In genomic region chrX:13868481-13869040, GRCh38 we compare ENCODE assay signal across 29 cellular contexts. TPM values are rescaled to one million over a fixed set of nuclear protein-coding genes. Genes with fewer than 3 reads are reported as not detected.
DNase-seq lines count a peak whose midpoint lies in the region; ATAC-seq and TF ChIP-seq lines count a peak whose summit lies in the region.
"Had no signal": no experiment of that assay in that cellular context is flagged by ENCODE, and none has a peak within 500 bp of the region (broad histone marks: within the 10 kb centered on the region; RNA-seq: fewer than 3 reads in every experiment).

No MANE protein-coding gene starts in this region.

- peak overlapping the region; percentile 90 for H3K27ac ChIP-seq in ACC112 (ENCODE audit: low read depth, low read length)
- H3K27ac ChIP-seq in IMR-90 (ENCODE audit: insufficient read depth, low read length), result no peak overlapping the region
- no peak overlapping the region for H3K27ac ChIP-seq in CD8-positive, alpha-beta T cell (ENCODE audit: low read depth, low read length)
- H3K27ac ChIP-seq: BLaER1, heart left ventricle, right atrium auricular region, RWPE1, transverse colon had no signal

- no peak overlapping the region for H3K4me3 ChIP-seq in ACC112 (ENCODE audit: low read depth, low read length)
- H3K4me3 ChIP-seq in IMR-90 (ENCODE audit: insufficient read depth, low read depth, low read length), result no peak overlapping the region
- H3K4me3 ChIP-seq in cardiac fibroblast (replicated peaks in 1 of 2; ENCODE audit: low read depth in 2 of 2, low read length in 2 of 2), result no peak overlapping the region
- H3K4me3 ChIP-seq in foreskin fibroblast (ENCODE audit: low read depth in 1 of 2, low read length in 2 of 2), result no peak overlapping the region
- H3K4me3 ChIP-seq in CD8-positive, alpha-beta T cell (ENCODE audit: low read depth, low read length), result no peak overlapping the region
- H3K4me3 ChIP-seq: BLaER1, GM23338, heart left ventricle, right atrium auricular region, transverse colon had no signal

- peak; percentile 53; the same call in 1 of the 2 replicates for ATAC-seq in IMR-90 (ENCODE audit: low read depth)
- no peak for ATAC-seq in CD8-positive, alpha-beta T cell
- ATAC-seq: GM23338; heart left ventricle; HepG2; left lobe of liver; naive thymus-derived CD4-positive, alpha-beta T cell had no signal

- POLR2A ChIA-PET in IMR-90 (lab: Charles Lee; ENCODE audit: unreplicated experiment), result no interaction called here
- POLR2A ChIA-PET in CD8-positive, alpha-beta T cell (lab: Charles Lee), result no interaction called here

- H3K27me3 ChIP-seq in ACC112 (ENCODE audit: insufficient read depth, low read length) (no peaks in the 10 kb centered on the region), IMR-90 (ENCODE audit: control insufficient read depth, insufficient read depth, low read length) (peaks cover 8% of the 10 kb centered on the region)
- H3K27me3 ChIP-seq in CD8-positive, alpha-beta T cell (ENCODE audit: insufficient read depth, low read length), result no peaks in the 10 kb centered on the region
- H3K27me3 ChIP-seq: right atrium auricular region, transverse colon had no signal

- H4K20me1 ChIP-seq in IMR-90 (ENCODE audit: insufficient read depth, low read length), result no peaks in the 10 kb centered on the region

- intact Hi-C loops in IMR-90 (cut with micrococcal nuclease), result no loop called here
- intact Hi-C loops in CD8-positive, alpha-beta T cell (cut with DNase I, micrococcal nuclease), result no loop called here

- no peak overlapping the region for H3K4me2 ChIP-seq in IMR-90 (ENCODE audit: low read depth, low read length)
- H3K4me2 ChIP-seq: BLaER1, GM23338 had no signal

- no peaks in the 10 kb centered on the region for H3K79me1 ChIP-seq in IMR-90 (ENCODE audit: low read depth in 1 of 2, low read length in 2 of 2)

- no peak overlapping the region for H3K9ac ChIP-seq in IMR-90 (ENCODE audit: low read depth, low read length)
- H3K9ac ChIP-seq: BLaER1 had no signal

- H3K79me2 ChIP-seq in ACC112 (ENCODE audit: control insufficient read depth, insufficient read depth, low read length, unreplicated experiment), result no peaks in the 10 kb centered on the region

- in situ Hi-C loops in IMR-90 (cut with MboI; ENCODE audit: low sequenced_read_pairs), result no loop called here

- CTCF ChIA-PET in IMR-90 (lab: Yijun Ruan, JAX), result no interaction called here
- CTCF ChIA-PET in CD8-positive, alpha-beta T cell (lab: Charles Lee), result no interaction called here

- TF ChIP-seq POLR2A in IMR-90 (IDR thresholded peaks at IDR 0.05; ENCODE audit: low read depth, low read length), result no peak

- no peak overlapping the region for H2BK5ac ChIP-seq in IMR-90 (ENCODE audit: low read depth, low read length, poor library complexity, severe bottlenecking)

- no peak overlapping the region for H2BK120ac ChIP-seq in IMR-90 (ENCODE audit: low read depth, low read length)

- no CpG with 5 or more reads among the region's 1 CpG for whole genome bisulfite sequencing in IMR-90 (ENCODE audit: extremely low coverage in 2 of 2, insufficient read length in 1 of 2), 2 experiments

- no peaks in the 10 kb centered on the region for H3K4me1 Mint-ChIP-seq in CD8-positive, alpha-beta T cell (ENCODE audit: low read depth)
- H3K4me1 Mint-ChIP-seq: central memory CD8-positive, alpha-beta T cell had no signal

- H3K18ac ChIP-seq in IMR-90 (ENCODE audit: low read depth, low read length), result no peak overlapping the region; the same call in 1 of the 2 replicates

- H2AK5ac ChIP-seq in IMR-90 (ENCODE audit: low read depth, low read length), result no peak overlapping the region

- TF ChIP-seq RAD21 in IMR-90 (IDR thresholded peaks at IDR 0.05; ENCODE audit: low read length), result no peak

- no peak overlapping the region for H2BK20ac ChIP-seq in IMR-90 (ENCODE audit: low read depth, low read length)

- no peak overlapping the region for H3K27ac Mint-ChIP-seq in CD8-positive, alpha-beta T cell
- H3K27ac Mint-ChIP-seq: activated B cell treated with CpG ODN at 0.5 μM for 24 hours; activated CD4-positive, alpha-beta memory T cell treated with anti-CD3 and anti-CD28 coated beads for 36 hours; GM23338; naive thymus-derived CD4-positive, alpha-beta T cell; stimulated activated naive CD8-positive, alpha-beta T cell treated with anti-CD3 and anti-CD28 coated beads, Interleukin-15, Interleukin-2, amounts not matched to agents 100 ng/mL and 50 ng/mL, for 24 hours had no signal

- no peaks in the 10 kb centered on the region for H3K9me3 Mint-ChIP-seq in CD8-positive, alpha-beta T cell
- H3K9me3 Mint-ChIP-seq: activated B cell treated with CpG ODN at 0.5 μM for 24 hours; activated CD4-positive, alpha-beta memory T cell treated with anti-CD3 and anti-CD28 coated beads for 36 hours; central memory CD8-positive, alpha-beta T cell; GM23338; stimulated activated naive CD8-positive, alpha-beta T cell treated with anti-CD3 and anti-CD28 coated beads, Interleukin-15, Interleukin-2, amounts not matched to agents 100 ng/mL and 50 ng/mL, for 24 hours had no signal

- no peak overlapping the region for H4K5ac ChIP-seq in IMR-90 (ENCODE audit: low read depth, low read length)

- dilution Hi-C loops in IMR-90 (cut with HindIII; ENCODE audit: low sequenced_read_pairs, unreplicated experiment), result no loop called here

- no peak overlapping the region for H2BK15ac ChIP-seq in IMR-90 (ENCODE audit: low read depth, low read length)

- no peak overlapping the region for H3K14ac ChIP-seq in IMR-90 (replicated peaks; ENCODE audit: low read depth, low read length)

- H3K23ac ChIP-seq in IMR-90 (ENCODE audit: low read depth, low read length), result no peak overlapping the region

- H3K36me3 Mint-ChIP-seq in CD8-positive, alpha-beta T cell, result no peaks in the 10 kb centered on the region
- H3K36me3 Mint-ChIP-seq: activated CD4-positive, alpha-beta memory T cell treated with anti-CD3 and anti-CD28 coated beads for 36 hours; naive thymus-derived CD4-positive, alpha-beta T cell had no signal

- no peak overlapping the region for H4K91ac ChIP-seq in IMR-90 (ENCODE audit: insufficient read depth, low read depth, low read length)

- H3K36me3 ChIP-seq in ACC112 (ENCODE audit: insufficient read depth, low read length) (no peaks in the 10 kb centered on the region), IMR-90 (ENCODE audit: control insufficient read depth, insufficient read depth, low read length) (no peaks in the 10 kb centered on the region)
- no peaks in the 10 kb centered on the region for H3K36me3 ChIP-seq in CD8-positive, alpha-beta T cell (ENCODE audit: insufficient read depth, low read length)
- H3K36me3 ChIP-seq: BLaER1, heart left ventricle, right atrium auricular region, transverse colon had no signal

- H3K56ac ChIP-seq in IMR-90 (ENCODE audit: extremely low read depth, insufficient read depth, low read length), result no peak overlapping the region

- no peak overlapping the region for H3K4me3 Mint-ChIP-seq in CD8-positive, alpha-beta T cell
- H3K4me3 Mint-ChIP-seq: activated B cell treated with CpG ODN at 0.5 μM for 24 hours; activated CD4-positive, alpha-beta memory T cell treated with anti-CD3 and anti-CD28 coated beads for 36 hours; central memory CD8-positive, alpha-beta T cell; GM23338; naive thymus-derived CD4-positive, alpha-beta T cell; stimulated activated naive CD8-positive, alpha-beta T cell treated with anti-CD3 and anti-CD28 coated beads, Interleukin-15, Interleukin-2, amounts not matched to agents 100 ng/mL and 50 ng/mL, for 24 hours had no signal

- no peak overlapping the region for H4K8ac ChIP-seq in IMR-90 (ENCODE audit: low read depth in 2 of 2, low read length in 2 of 2)

- no peaks in the 10 kb centered on the region; the same call in 1 of the 2 replicates for H3K9me1 ChIP-seq in IMR-90 (ENCODE audit: insufficient read depth, low read length)

- H2AFZ ChIP-seq in ACC112 (ENCODE audit: low read length, unreplicated experiment) (no peak overlapping the region), IMR-90 (replicated peaks; ENCODE audit: low read length, poor library complexity) (no peak overlapping the region)
- H2AFZ ChIP-seq: GM23338 had no signal

- H3K4me1 ChIP-seq in ACC112 (ENCODE audit: control insufficient read depth, insufficient read depth, low read length, unreplicated experiment) (peaks cover 33% of the 10 kb centered on the region), IMR-90 (ENCODE audit: control insufficient read depth, insufficient read depth, low read length) (no peaks in the 10 kb centered on the region)
- H3K4me1 ChIP-seq in CD8-positive, alpha-beta T cell (ENCODE audit: insufficient read depth, low read length), result no peaks in the 10 kb centered on the region
- H3K4me1 ChIP-seq: BLaER1, heart left ventricle, right atrium auricular region, transverse colon had no signal

- H3K27me3 Mint-ChIP-seq in CD8-positive, alpha-beta T cell (ENCODE audit: low read depth), result no peaks in the 10 kb centered on the region

- TF ChIP-seq CTCF in IMR-90 (conservative IDR thresholded peaks at IDR 0.05; ENCODE audit: low read depth, low read length) (no peak), cardiac fibroblast (IDR thresholded peaks at IDR 0.05; ENCODE audit: low read depth, low read length) (no peak), foreskin fibroblast (IDR thresholded peaks at IDR 0.05; ENCODE audit: low read depth, low read length) (no peak)
- no peak for TF ChIP-seq CTCF in CD8-positive, alpha-beta T cell (IDR thresholded peaks at IDR 0.05)

- H3K9me3 ChIP-seq in IMR-90 (ENCODE audit: control insufficient read depth, insufficient read depth, low read length), result no peaks in the 10 kb centered on the region
- H3K9me3 ChIP-seq in CD8-positive, alpha-beta T cell (ENCODE audit: low read length), result no peaks in the 10 kb centered on the region
- H3K9me3 ChIP-seq: BLaER1, heart left ventricle, right atrium auricular region, transverse colon had no signal

- no peak overlapping the region for H2AK9ac ChIP-seq in IMR-90 (replicated peaks; ENCODE audit: low read depth, low read length, poor library complexity)

- no TSS peak for BruUV-seq in IMR-90 (replicated peaks; lab: Mats Ljungman, UMichigan)

- peak; percentile 45 for DNase-seq in IMR-90
- DNase-seq in cardiac fibroblast (ENCODE audit: low read depth in 2 of 2), result peak; percentile 81 to 84
- peak; percentile 54 to 65 for DNase-seq in foreskin fibroblast
- no peak for DNase-seq in CD8-positive, alpha-beta T cell
- DNase-seq in HPDE6-E6E7 (ENCODE audit: extremely low spot score), result no peak
- DNase-seq in NCI-H226, result no peak
- DNase-seq in NCI-H2171 treated with DMSO at 0.1 percent for 48 hours (lab: John Stamatoyannopoulos, UW), result no peak
- DNase-seq: 8988T; activated B cell treated with CpG ODN at 0.5 μM for 24 hours; activated CD4-positive, alpha-beta memory T cell treated with anti-CD3 and anti-CD28 coated beads for 36 hours; activated effector memory CD4-positive, alpha-beta T cell treated with Interleukin-2 at 50 U/mL for 16 hours; heart left ventricle; naive thymus-derived CD4-positive, alpha-beta T cell; NCI-H1436; NCI-H526; occipital lobe; stimulated activated CD4-positive, alpha-beta T cell treated with anti-CD3 and anti-CD28 coated beads, Interleukin-12 subunit alpha, Interleukin-12 subunit beta, amount 100 ng/mL, for 4 hours; stimulated activated CD4-positive, alpha-beta T cell treated with anti-CD3 and anti-CD28 coated beads, Interleukin-4, amount 100 ng/mL, for 4 hours; T1000; transverse colon had no signal

- H3K4ac ChIP-seq in IMR-90 (ENCODE audit: low read depth, low read length), result no peak overlapping the region

RNA-seq across cellular contexts. Expression of gene GPM6B, which starts 51.7 kb away (rescaled TPM):
- total RNA-seq in IMR-90 (2012; rRNA removed), result 4.2 and 5.9 TPM in 2 replicates
- 3.4 and 4.2 TPM in 2 replicates for polyA plus RNA-seq in IMR-90 (2012; rRNA removed)
- polyA plus RNA-seq in IMR-90 (2012; cell fraction: cytosol; rRNA removed), result 1.7 and 1.9 TPM in 2 replicates
- polyA plus RNA-seq in IMR-90 (2012; cell fraction: nucleus; rRNA removed; ENCODE audit: low replicate concordance), result 0.37 and 1.2 TPM in 2 replicates
- not detected for total RNA-seq in CD8-positive, alpha-beta T cell
- total RNA-seq: activated B cell treated with CpG ODN at 0.5 μM for 24 hours; activated CD4-positive, alpha-beta memory T cell treated with anti-CD3 and anti-CD28 coated beads for 36 hours; HepG2; naive thymus-derived CD4-positive, alpha-beta T cell had no signal
- polyA plus RNA-seq: HepG2 had no signal

Comparison
In these comparisons a context has a peak if more than half of its experiments do, and no peak if none do; other contexts are left out.
1. DNase-seq: peak in IMR-90 (single experiment), cardiac fibroblast (2 of 2) and foreskin fibroblast (2 of 2); none in CD8-positive, alpha-beta T cell (0 of 7), HPDE6-E6E7 (single experiment), NCI-H226 (single experiment) and NCI-H2171 treated with DMSO at 0.1 percent for 48 hours (single experiment).